11 cellular contexts compared by ENCODE assay signal in genomic region chr1:205648212-205648910, GRCh38. TPM values are rescaled to one million over a fixed set of nuclear protein-coding genes. Genes with fewer than 3 reads are reported as not detected.
DNase-seq lines count a peak whose midpoint lies in the region; ATAC-seq and TF ChIP-seq lines count a peak whose summit lies in the region.
"Had no signal": no experiment of that assay in that cellular context is flagged by ENCODE, and none has a peak within 500 bp of the region (broad histone marks: within the 10 kb centered on the region; RNA-seq: fewer than 3 reads in every experiment).

No MANE protein-coding gene starts in this region.

- no TSS peak for BruUV-seq in Panc1 (replicated peaks; lab: Mats Ljungman, UMichigan)

- no peak overlapping the region for H3K4me3 ChIP-seq in Panc1 (ENCODE audit: low read depth in 2 of 2, low read length in 2 of 2)
- no peak overlapping the region for H3K4me3 ChIP-seq in dorsolateral prefrontal cortex
- H3K4me3 ChIP-seq: mucosa of descending colon had no signal

- H3K9me3 ChIP-seq in Panc1 (ENCODE audit: control insufficient read depth, insufficient read depth, low read depth, low read length): no peaks in the 10 kb centered on the region
- H3K9me3 ChIP-seq: mucosa of descending colon had no signal

- DNase-seq in DMS79 (lab: John Stamatoyannopoulos, UW): peak; percentile 74
- DNase-seq in NCI-H187 (lab: John Stamatoyannopoulos, UW): peak; percentile 84 to 94
- DNase-seq in Panc1 (ENCODE audit: low read depth, low spot score): no peak
- DNase-seq in left kidney (ENCODE audit: low read depth, low spot score): peak; percentile 97
- no peak for DNase-seq in dorsolateral prefrontal cortex
- DNase-seq in AML-193 (lab: John Stamatoyannopoulos, UW): no peak
- DNase-seq in cerebellar cortex (ENCODE audit: low spot score): no peak
- DNase-seq: HFFc6, mucosa of descending colon, NCI-H226 had no signal

- POLR2A ChIA-PET in Panc1 (lab: Charles Lee): interaction anchor here (0.6 kb wide), 1 partner anchor 24 kb away, joined by 3 read pairs; no protein-coding TSS in a partner anchor

- no peaks in the 10 kb centered on the region for H3K4me1 ChIP-seq in Panc1 (ENCODE audit: control insufficient read depth, insufficient read depth, low read length)

- in situ Hi-C loops in Panc1 (cut with HindIII; ENCODE audit: low pct_unique_long_range_greater_than_20kb, low sequenced_read_pairs): no loop called here

- H3K27ac ChIP-seq in Panc1 (ENCODE audit: low read length) (no peak overlapping the region), dorsolateral prefrontal cortex (peak overlapping the region in 9 of 59 donors; percentile 10 to 69 (median 44))

- CTCF ChIA-PET in Panc1 (lab: Charles Lee): interaction anchor here (2.1 kb wide), 1 partner anchor 57 kb away, joined by 6 read pairs; no protein-coding TSS in a partner anchor

- ATAC-seq in Panc1: 0 out of 2 replicates have a peak, but pooled peaks have one; percentile 42
- ATAC-seq in HG02840 (IDR thresholded peaks at IDR 0.05; ENCODE audit: low FRiP score, unreplicated experiment): no peak
- ATAC-seq: mucosa of descending colon had no signal

- H3K36me3 ChIP-seq in Panc1 (ENCODE audit: control insufficient read depth, insufficient read depth, low read length): no peaks in the 10 kb centered on the region

- no peaks in the 10 kb centered on the region for H3K27me3 ChIP-seq in Panc1 (ENCODE audit: control insufficient read depth, insufficient read depth, low read length)
- H3K27me3 ChIP-seq in dorsolateral prefrontal cortex: no peaks in the 10 kb centered on the region

- intact Hi-C loops in Panc1 (cut with micrococcal nuclease; ENCODE audit: unreplicated experiment) (no loop called here), dorsolateral prefrontal cortex (cut with DNase I) (loop anchor here in 1 of 2 donors (5.0 kb wide), 1 partner anchor 116 kb away; no protein-coding TSS in a partner anchor)

- TF ChIP-seq CTCF in Panc1 (IDR thresholded peaks at IDR 0.05) (no peak), dorsolateral prefrontal cortex (IDR thresholded peaks at IDR 0.05 in 54 of 56, conservative IDR thresholded peaks at IDR 0.05 in 2 of 56; ENCODE audit: low read depth in 1 of 56, partially characterized antibody in 56 of 56) (no peak)

RNA-seq across cellular contexts. Expression of gene ELK4, which starts 16.6 kb away (rescaled TPM):
- total RNA-seq in Panc1 (2021; ENCODE audit: unreplicated experiment) (54.6 TPM), dorsolateral prefrontal cortex (10 to 100 TPM; 27.6 to 72.4 (median 41.6) TPM)
- polyA plus RNA-seq in Panc1 (2012; ENCODE audit: insufficient read length): 5.0 TPM

RNA-seq across cellular contexts. Expression of gene SLC45A3, which starts 31.9 kb away (rescaled TPM):
- 3.0 TPM for total RNA-seq in Panc1 (2021; ENCODE audit: unreplicated experiment)
- polyA plus RNA-seq in Panc1 (2012; ENCODE audit: insufficient read length): 4.2 TPM
- total RNA-seq in dorsolateral prefrontal cortex: 10 to 100 TPM in 88 of 120 experiments, 1 to 10 TPM in 32; 2.2 to 82.8 (median 15.0) TPM

Comparison
In these comparisons a context has a peak if more than half of its experiments do, and no peak if none do; other contexts are left out.
1. DNase-seq: peak in DMS79 (single experiment), NCI-H187 (2 of 2) and left kidney (single experiment); none in Panc1 (single experiment), dorsolateral prefrontal cortex (0 of 10), AML-193 (0 of 2) and cerebellar cortex (single experiment).